In genomic region chr4:153759407-153760226, GRCh38 we compare ENCODE assay signal across 1 cellular context.
TF ChIP-seq lines count a peak whose summit lies in the region.

Gene RNF175 (minus strand): TSS chr4:153760024. CDS start chr4:153759862, 162 bp downstream.

TF ChIP-seq in HepG2, 621 proteins besides CTCF, POLR2A, EP300 and RAD21 (continued from another document):
- TF ChIP-seq DZIP1 (CRISPR knock-in tag; IDR thresholded peaks at IDR 0.05), result no peak
- no peak for TF ChIP-seq ZBTB43 (CRISPR knock-in tag; conservative IDR thresholded peaks at IDR 0.05)
- no peak for TF ChIP-seq MAFF (IDR thresholded peaks at IDR 0.05; ENCODE audit: low read depth, low read length)
- TF ChIP-seq MLXIP (CRISPR knock-in tag; IDR thresholded peaks at IDR 0.05; ENCODE audit: borderline replicate concordance), result no peak
- TF ChIP-seq GABPB1 (CRISPR knock-in tag; IDR thresholded peaks at IDR 0.05), result no peak
- TF ChIP-seq NR1H2 (CRISPR knock-in tag; IDR thresholded peaks at IDR 0.05; ENCODE audit: borderline replicate concordance, low read depth), result no peak
- TF ChIP-seq SP5 (CRISPR knock-in tag; IDR thresholded peaks at IDR 0.05; ENCODE audit: borderline replicate concordance, low read depth), result no peak
- TF ChIP-seq ZNF781 (CRISPR knock-in tag; IDR thresholded peaks at IDR 0.05; ENCODE audit: borderline replicate concordance, not compliant biosample characterization), result no peak
- TF ChIP-seq EHMT2 (IDR thresholded peaks at IDR 0.05; ENCODE audit: borderline replicate concordance, low read depth, low read length), result no peak
